Comparison of ENCODE assay signal across 26 cellular contexts in the genomic region with DNA sequence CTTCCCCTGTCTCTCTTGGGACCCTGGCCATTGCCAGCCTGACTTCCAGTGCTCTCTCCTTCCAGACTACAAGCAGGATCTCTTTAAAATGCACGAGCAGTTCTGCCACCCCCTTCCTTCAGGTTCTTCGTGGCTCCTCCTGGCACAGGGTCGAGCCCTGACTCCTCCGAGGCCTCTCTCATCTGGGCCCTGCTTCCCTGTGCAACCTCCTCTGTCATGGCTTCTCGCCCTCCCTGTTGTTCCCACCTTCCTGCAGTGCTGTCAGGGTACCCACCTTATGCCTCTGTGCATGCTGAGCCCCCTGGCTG.
"Had no signal": no experiment of that assay in that cellular context is flagged by ENCODE, and none has a peak within 500 bp of the region (broad histone marks: within the 10 kb centered on the region; RNA-seq: fewer than 3 reads in every experiment).

No MANE protein-coding gene starts in this region.

- H3K4me1 ChIP-seq: adrenal gland had no signal

- H3K4me2 ChIP-seq: SK-N-SH had no signal

- ATAC-seq: activated CD8-positive, alpha-beta T cell treated with anti-CD3 and anti-CD28 coated beads for 36 hours; activated naive CD4-positive, alpha-beta T cell treated with anti-CD3 and anti-CD28 coated beads, Interleukin-2, amount 50 U/mL, for 72 hours; K562; Panc1 had no signal

- H3K27ac Mint-ChIP-seq: activated CD4-positive, alpha-beta T cell treated with anti-CD3 and anti-CD28 coated beads, Interleukin-2, amount 10 ng/mL, durations not matched to agents 24 days and 14 days; activated CD8-positive, alpha-beta T cell treated with anti-CD3 and anti-CD28 coated beads for 36 hours; activated naive CD4-positive, alpha-beta T cell treated with anti-CD3 and anti-CD28 coated beads for 36 hours; activated T-helper 1 cell treated with anti-CD3 and anti-CD28 coated beads, Interleukin-12 subunit alpha, Interleukin-12 subunit beta, Interleukin-2, Interleukin-4 antibody, amounts not matched to agents 30 ng/mL and 10 ng/mL and 1 ng/mL, durations not matched to agents 14 hours and 24 hours and 36 hours; T-helper 1 cell treated with Interleukin-12 subunit alpha and Interleukin-12 subunit beta and Interleukin-4 antibody, amounts not matched to agents 30 μg/mL and 1 μg/mL, for 36 hours; T-helper 2 cell treated with Interferon-gamma antibody and Interleukin-4, amounts not matched to agents 5 μg/mL and 100 μg/mL, for 36 hours had no signal

- H3K36me3 ChIP-seq: adrenal gland, SJSA1 had no signal

- H3K27me3 ChIP-seq: adrenal gland, brain microvascular endothelial cell, SJSA1 had no signal

- DNase-seq: activated CD4-positive, alpha-beta T cell treated with anti-CD3 and anti-CD28 coated beads, Interleukin-2, amount 10 ng/mL, durations not matched to agents 24 days and 14 days; activated CD4-positive, alpha-beta T cell treated with anti-CD3 and anti-CD28 coated beads, Interleukin-2, amount 50 U/mL, for 4 hours; activated CD8-positive, alpha-beta T cell treated with anti-CD3 and anti-CD28 coated beads for 36 hours; activated gamma-delta T cell treated with Interleukin-2 at 50 U/mL for 16 hours; activated naive CD4-positive, alpha-beta T cell treated with anti-CD3 and anti-CD28 coated beads for 36 hours; activated T-cell treated with anti-CD3 and anti-CD28 coated beads, Interleukin-2, amount 50 U/mL, for 1 hour; adrenal gland; anterior cingulate cortex; brain microvascular endothelial cell; NCI-H1105; NCI-H1417 treated with DMSO at 0.1 percent for 48 hours; NCI-H1930; NCI-H2081 treated with DMSO at 0.1 percent for 48 hours; NCI-H226; NCI-H446 treated with DMSO at 0.1 percent for 48 hours; NCI-H524; NCI-H69; SHP77 treated with DMSO at 0.1 percent for 48 hours; SK-N-SH had no signal

- H3K9me3 Mint-ChIP-seq: activated CD4-positive, alpha-beta T cell treated with anti-CD3 and anti-CD28 coated beads, Interleukin-2, amount 10 ng/mL, durations not matched to agents 24 days and 14 days; activated CD8-positive, alpha-beta T cell treated with anti-CD3 and anti-CD28 coated beads for 36 hours; activated naive CD4-positive, alpha-beta T cell treated with anti-CD3 and anti-CD28 coated beads for 36 hours; activated T-helper 1 cell treated with anti-CD3 and anti-CD28 coated beads, Interleukin-12 subunit alpha, Interleukin-12 subunit beta, Interleukin-2, Interleukin-4 antibody, amounts not matched to agents 30 ng/mL and 10 ng/mL and 1 ng/mL, durations not matched to agents 14 hours and 24 hours and 36 hours; T-helper 1 cell treated with Interleukin-12 subunit alpha and Interleukin-12 subunit beta and Interleukin-4 antibody, amounts not matched to agents 30 μg/mL and 1 μg/mL, for 36 hours; T-helper 2 cell treated with Interferon-gamma antibody and Interleukin-4, amounts not matched to agents 5 μg/mL and 100 μg/mL, for 36 hours had no signal

- H3K4me3 Mint-ChIP-seq: activated CD4-positive, alpha-beta T cell treated with anti-CD3 and anti-CD28 coated beads, Interleukin-2, amount 10 ng/mL, durations not matched to agents 24 days and 14 days; activated CD8-positive, alpha-beta T cell treated with anti-CD3 and anti-CD28 coated beads for 36 hours; activated naive CD4-positive, alpha-beta T cell treated with anti-CD3 and anti-CD28 coated beads for 36 hours; activated T-helper 1 cell treated with anti-CD3 and anti-CD28 coated beads, Interleukin-12 subunit alpha, Interleukin-12 subunit beta, Interleukin-2, Interleukin-4 antibody, amounts not matched to agents 30 ng/mL and 10 ng/mL and 1 ng/mL, durations not matched to agents 14 hours and 24 hours and 36 hours; T-helper 1 cell treated with Interleukin-12 subunit alpha and Interleukin-12 subunit beta and Interleukin-4 antibody, amounts not matched to agents 30 μg/mL and 1 μg/mL, for 36 hours; T-helper 2 cell treated with Interferon-gamma antibody and Interleukin-4, amounts not matched to agents 5 μg/mL and 100 μg/mL, for 36 hours had no signal

- H3K9me3 ChIP-seq: adrenal gland, SJSA1, SK-N-SH had no signal

- H3K9ac ChIP-seq: SK-N-SH had no signal

- H3K27ac ChIP-seq: adrenal gland, brain microvascular endothelial cell, SJSA1 had no signal

- H3K27me3 Mint-ChIP-seq: activated CD8-positive, alpha-beta T cell treated with anti-CD3 and anti-CD28 coated beads for 36 hours had no signal

- H3K4me3 ChIP-seq: adrenal gland, K562, SJSA1 had no signal
